Comparison of ENCODE assay signal across 1 cellular context in the genomic region with DNA sequence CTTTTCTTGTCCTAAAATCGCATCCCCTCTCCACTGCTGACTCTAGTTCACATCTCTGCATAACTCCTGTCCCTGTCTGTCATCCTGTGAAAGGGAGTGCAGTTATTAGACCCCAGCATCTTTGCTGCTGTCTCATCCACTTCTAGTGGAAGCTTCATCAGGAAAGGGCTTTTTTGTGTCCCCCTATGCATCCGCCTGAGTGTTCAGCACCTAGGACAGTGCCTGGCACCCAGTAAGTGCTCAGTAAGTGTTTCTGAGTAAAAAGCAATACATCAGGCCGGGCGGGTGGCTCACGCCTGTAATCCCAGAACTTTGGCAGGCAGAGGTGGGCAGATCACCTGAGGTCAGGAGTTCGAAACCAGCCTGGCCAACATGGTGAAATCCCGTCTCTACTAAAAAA.
A peak's percentile ranks its signal among the peaks of the same experiment; 100 is the strongest.
TF ChIP-seq lines count a peak whose summit lies in the region.

No MANE protein-coding gene starts in this region.

TF ChIP-seq in HepG2, 621 proteins besides CTCF, POLR2A, EP300 and RAD21:
- TF ChIP-seq, protein P1, sequence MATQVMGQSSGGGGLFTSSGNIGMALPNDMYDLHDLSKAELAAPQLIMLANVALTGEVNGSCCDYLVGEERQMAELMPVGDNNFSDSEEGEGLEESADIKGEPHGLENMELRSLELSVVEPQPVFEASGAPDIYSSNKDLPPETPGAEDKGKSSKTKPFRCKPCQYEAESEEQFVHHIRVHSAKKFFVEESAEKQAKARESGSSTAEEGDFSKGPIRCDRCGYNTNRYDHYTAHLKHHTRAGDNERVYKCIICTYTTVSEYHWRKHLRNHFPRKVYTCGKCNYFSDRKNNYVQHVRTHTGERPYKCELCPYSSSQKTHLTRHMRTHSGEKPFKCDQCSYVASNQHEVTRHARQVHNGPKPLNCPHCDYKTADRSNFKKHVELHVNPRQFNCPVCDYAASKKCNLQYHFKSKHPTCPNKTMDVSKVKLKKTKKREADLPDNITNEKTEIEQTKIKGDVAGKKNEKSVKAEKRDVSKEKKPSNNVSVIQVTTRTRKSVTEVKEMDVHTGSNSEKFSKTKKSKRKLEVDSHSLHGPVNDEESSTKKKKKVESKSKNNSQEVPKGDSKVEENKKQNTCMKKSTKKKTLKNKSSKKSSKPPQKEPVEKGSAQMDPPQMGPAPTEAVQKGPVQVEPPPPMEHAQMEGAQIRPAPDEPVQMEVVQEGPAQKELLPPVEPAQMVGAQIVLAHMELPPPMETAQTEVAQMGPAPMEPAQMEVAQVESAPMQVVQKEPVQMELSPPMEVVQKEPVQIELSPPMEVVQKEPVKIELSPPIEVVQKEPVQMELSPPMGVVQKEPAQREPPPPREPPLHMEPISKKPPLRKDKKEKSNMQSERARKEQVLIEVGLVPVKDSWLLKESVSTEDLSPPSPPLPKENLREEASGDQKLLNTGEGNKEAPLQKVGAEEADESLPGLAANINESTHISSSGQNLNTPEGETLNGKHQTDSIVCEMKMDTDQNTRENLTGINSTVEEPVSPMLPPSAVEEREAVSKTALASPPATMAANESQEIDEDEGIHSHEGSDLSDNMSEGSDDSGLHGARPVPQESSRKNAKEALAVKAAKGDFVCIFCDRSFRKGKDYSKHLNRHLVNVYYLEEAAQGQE (IDR thresholded peaks at IDR 0.05; ENCODE audit: borderline replicate concordance in 1 of 2, low read depth in 1 of 2, low read length in 2 of 2), result peak; percentile 65 to 92
- TF ChIP-seq MIER2 (CRISPR knock-in tag; IDR thresholded peaks at IDR 0.05) (peak; percentile 93), ELF3 (CRISPR knock-in tag; IDR thresholded peaks at IDR 0.05) (no peak), MED8 (CRISPR knock-in tag; IDR thresholded peaks at IDR 0.05; ENCODE audit: insufficient replicate concordance) (no peak), FIP1L1 (IDR thresholded peaks at IDR 0.05; ENCODE audit: borderline replicate concordance, insufficient read depth, low read depth, low read length) (no peak)
- TF ChIP-seq, protein P2, sequence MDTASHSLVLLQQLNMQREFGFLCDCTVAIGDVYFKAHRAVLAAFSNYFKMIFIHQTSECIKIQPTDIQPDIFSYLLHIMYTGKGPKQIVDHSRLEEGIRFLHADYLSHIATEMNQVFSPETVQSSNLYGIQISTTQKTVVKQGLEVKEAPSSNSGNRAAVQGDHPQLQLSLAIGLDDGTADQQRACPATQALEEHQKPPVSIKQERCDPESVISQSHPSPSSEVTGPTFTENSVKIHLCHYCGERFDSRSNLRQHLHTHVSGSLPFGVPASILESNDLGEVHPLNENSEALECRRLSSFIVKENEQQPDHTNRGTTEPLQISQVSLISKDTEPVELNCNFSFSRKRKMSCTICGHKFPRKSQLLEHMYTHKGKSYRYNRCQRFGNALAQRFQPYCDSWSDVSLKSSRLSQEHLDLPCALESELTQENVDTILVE (CRISPR knock-in tag; IDR thresholded peaks at IDR 0.05), result no peak
